ENCODE assay signal across 8 cellular contexts in the genomic region with DNA sequence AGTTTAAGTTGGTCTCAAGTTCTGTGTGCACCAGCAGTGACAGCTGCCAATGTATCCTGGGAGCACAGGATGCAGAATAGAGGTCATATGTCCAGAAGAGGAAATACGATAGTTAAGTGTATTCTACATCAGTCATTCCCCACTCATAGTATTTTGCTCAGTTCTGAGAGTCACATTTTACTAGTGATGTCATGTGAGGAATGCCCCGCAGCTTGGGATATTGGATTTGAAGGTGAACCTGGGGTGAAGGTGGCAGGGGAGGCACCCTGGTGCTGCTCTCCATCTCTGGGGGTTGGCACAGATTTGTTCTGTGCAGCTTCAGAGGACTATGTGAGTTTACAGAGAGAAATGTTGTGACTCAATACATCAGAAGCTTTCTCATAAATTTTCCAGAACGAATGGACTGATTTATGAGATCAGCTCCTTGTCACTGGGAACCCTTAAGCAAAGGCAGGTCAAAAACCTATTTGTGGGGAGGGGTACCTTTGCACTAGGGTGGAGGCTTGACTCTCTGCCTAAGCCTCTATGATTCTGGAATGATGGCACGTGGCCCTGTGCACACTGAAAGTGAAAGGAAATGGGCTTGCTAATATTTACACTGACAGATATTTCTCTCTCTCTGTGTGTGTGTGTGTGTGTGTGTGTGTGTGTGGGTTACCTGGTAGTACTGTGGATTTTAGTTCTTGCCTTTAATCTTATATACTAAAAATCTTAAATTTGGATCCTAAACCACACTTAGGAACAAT.
DNase-seq lines count a peak whose midpoint lies in the region; ATAC-seq and TF ChIP-seq lines count a peak whose summit lies in the region.

No MANE protein-coding gene starts in this region.

- no peaks in the 10 kb centered on the region for H3K27me3 Mint-ChIP-seq in CD4-positive, CD25-positive, alpha-beta regulatory T cell

- peaks cover 33% of the 10 kb centered on the region for H3K4me1 ChIP-seq in CD4-positive, CD25-positive, alpha-beta regulatory T cell (ENCODE audit: control insufficient read depth, insufficient read depth, low read length, poor library complexity, severe bottlenecking)
- H3K4me1 ChIP-seq in smooth muscle cell (ENCODE audit: low read depth): no peaks in the 10 kb centered on the region

- H3K36me3 ChIP-seq in CD4-positive, CD25-positive, alpha-beta regulatory T cell (ENCODE audit: control insufficient read depth, insufficient read depth, low read length): no peaks in the 10 kb centered on the region
- no peaks in the 10 kb centered on the region for H3K36me3 ChIP-seq in smooth muscle cell (ENCODE audit: low read depth)

- peak overlapping the region; percentile 93 to 97 (median 93) for H3K27ac Mint-ChIP-seq in CD4-positive, CD25-positive, alpha-beta regulatory T cell

- H3F3A ChIP-seq in smooth muscle cell (ENCODE audit: low read depth): no peaks in the 10 kb centered on the region

- peak; percentile 26 to 33 for ATAC-seq in CD4-positive, CD25-positive, alpha-beta regulatory T cell (ENCODE audit: low read depth in 2 of 2)
- peak; percentile 58 for ATAC-seq in GM19463 (IDR thresholded peaks at IDR 0.05; ENCODE audit: unreplicated experiment)

- 59% methylated on average over 4 of the region's 4 CpGs for WGBS in smooth muscle cell (ENCODE audit: low lambda C conversion rate)

- peak overlapping the region; percentile 78 for H3K27ac ChIP-seq in CD4-positive, CD25-positive, alpha-beta regulatory T cell (ENCODE audit: insufficient read depth, low read length, poor library complexity, severe bottlenecking)
- no peak overlapping the region for H3K27ac ChIP-seq in smooth muscle cell (ENCODE audit: low read depth)

- peak overlapping the region; percentile 70 for H3K4me3 ChIP-seq in CD4-positive, CD25-positive, alpha-beta regulatory T cell (ENCODE audit: low read depth, low read length)
- no peak overlapping the region for H3K4me3 ChIP-seq in smooth muscle cell

- H3K36me3 Mint-ChIP-seq in CD4-positive, CD25-positive, alpha-beta regulatory T cell: peaks cover 4% of the 10 kb centered on the region

- peak overlapping the region; percentile 72 to 89 (median 84) for H3K4me3 Mint-ChIP-seq in CD4-positive, CD25-positive, alpha-beta regulatory T cell

- H3K4me1 Mint-ChIP-seq in CD4-positive, CD25-positive, alpha-beta regulatory T cell: peaks cover 25 to 59% (median 37%) of the 10 kb centered on the region in 4 donors

- no peaks in the 10 kb centered on the region for H3K27me3 ChIP-seq in CD4-positive, CD25-positive, alpha-beta regulatory T cell (ENCODE audit: control insufficient read depth, insufficient read depth, low read length)
- no peaks in the 10 kb centered on the region for H3K27me3 ChIP-seq in smooth muscle cell (ENCODE audit: low read depth)

- peak in 2 of 3 donors; percentile 63 to 77 for DNase-seq in CD4-positive, CD25-positive, alpha-beta regulatory T cell
- DNase-seq in HT1080 (ENCODE audit: low read depth) (peak; percentile 14), lung microvascular endothelial cell (ENCODE audit: low read depth in 2 of 2) (peak; percentile 45 to 80), A172 (ENCODE audit: low spot score) (no peak), smooth muscle cell (lab: John Stamatoyannopoulos, UW; ENCODE audit: unreplicated experiment) (no peak), germinal center (ENCODE audit: low spot score) (no peak)
- DNase-seq in activated T-cell treated with anti-CD3 and anti-CD28 coated beads, Interleukin-2, amount 50 U/mL, for 1 hour: peak; percentile 21

- no peak overlapping the region for H3K4me2 ChIP-seq in smooth muscle cell

- no peak overlapping the region for H2AFZ ChIP-seq in smooth muscle cell (ENCODE audit: low read depth)

- no peak overlapping the region for H3K9ac ChIP-seq in smooth muscle cell (ENCODE audit: low read depth)

- H3K9me3 Mint-ChIP-seq in CD4-positive, CD25-positive, alpha-beta regulatory T cell: peaks cover 0 to 3% (median 2%) of the 10 kb centered on the region in 7 donors

- no peaks in the 10 kb centered on the region for H3K79me2 ChIP-seq in smooth muscle cell (ENCODE audit: low read depth)

- no peaks in the 10 kb centered on the region for H4K20me1 ChIP-seq in smooth muscle cell (ENCODE audit: low read depth)

- no peaks in the 10 kb centered on the region for H3K9me3 ChIP-seq in CD4-positive, CD25-positive, alpha-beta regulatory T cell (ENCODE audit: control insufficient read depth in 2 of 2, low read length in 2 of 2)
- H3K9me3 ChIP-seq in smooth muscle cell (replicated peaks; ENCODE audit: low read depth): no peaks in the 10 kb centered on the region

- TF ChIP-seq CTCF in smooth muscle cell (IDR thresholded peaks at IDR 0.05; ENCODE audit: borderline replicate concordance, insufficient read depth, poor library complexity, severe bottlenecking): no peak

Comparison
In these comparisons a context has a peak if more than half of its experiments do, and no peak if none do; other contexts are left out.
1. DNase-seq: peak in CD4-positive, CD25-positive, alpha-beta regulatory T cell (2 of 3), HT1080 (single experiment), activated T-cell treated with anti-CD3 and anti-CD28 coated beads, Interleukin-2, amount 50 U/mL, for 1 hour (single experiment) and lung microvascular endothelial cell (2 of 2); none in A172 (single experiment), smooth muscle cell (single experiment) and germinal center (single experiment).